In genomic region chr19:18290250-18291018, GRCh38 we compare ENCODE assay signal across 8 cellular contexts. TPM values are rescaled to one million over a fixed set of nuclear protein-coding genes. Genes with fewer than 3 reads are reported as not detected.
A peak's percentile ranks its signal among the peaks of the same experiment; 100 is the strongest.
DNase-seq lines count a peak whose midpoint lies in the region; ATAC-seq and TF ChIP-seq lines count a peak whose summit lies in the region.

No MANE protein-coding gene starts in this region.

- TF ChIP-seq CTCF in nephron (IDR thresholded peaks at IDR 0.05; ENCODE audit: unreplicated experiment in 3 of 3): no peak

- peaks cover 15% of the 10 kb centered on the region for H3K36me3 Mint-ChIP-seq in T-helper 2 cell treated with Interferon-gamma antibody and Interleukin-4, amounts not matched to agents 5 μg/mL and 100 μg/mL, for 36 hours (ENCODE audit: low read depth)
- no peaks in the 10 kb centered on the region for H3K36me3 Mint-ChIP-seq in nephron (ENCODE audit: low read depth)

- H3K36me3 ChIP-seq in adipocyte (ENCODE audit: control insufficient read depth, insufficient read depth, low read length, severe bottlenecking): no peaks in the 10 kb centered on the region

- H3K27me3 ChIP-seq in adipocyte (replicated peaks; ENCODE audit: control insufficient read depth, insufficient read depth, low read length): no peaks in the 10 kb centered on the region

- H3K27ac ChIP-seq in temporal lobe (ENCODE audit: low read depth, low read length): peak overlapping the region; percentile 59

- no peaks in the 10 kb centered on the region for H3K9me3 Mint-ChIP-seq in T-helper 2 cell treated with Interferon-gamma antibody and Interleukin-4, amounts not matched to agents 5 μg/mL and 100 μg/mL, for 36 hours
- H3K9me3 Mint-ChIP-seq in nephron: no peaks in the 10 kb centered on the region

- peaks cover 25% of the 10 kb centered on the region for H3K4me1 ChIP-seq in adipocyte (ENCODE audit: control insufficient read depth, insufficient read depth, low read length)

- peak overlapping the region; percentile 94 for H3K27ac Mint-ChIP-seq in T-helper 2 cell treated with Interferon-gamma antibody and Interleukin-4, amounts not matched to agents 5 μg/mL and 100 μg/mL, for 36 hours
- peak overlapping the region; percentile 94 to 99 (median 97) for H3K27ac Mint-ChIP-seq in nephron

- H3K4me1 Mint-ChIP-seq in T-helper 2 cell treated with Interferon-gamma antibody and Interleukin-4, amounts not matched to agents 5 μg/mL and 100 μg/mL, for 36 hours (ENCODE audit: low read depth): peaks cover 55% of the 10 kb centered on the region
- peaks cover 52% of the 10 kb centered on the region for H3K4me1 Mint-ChIP-seq in nephron

- no peak overlapping the region for H3K9ac ChIP-seq in adipocyte (ENCODE audit: low read length)

- no peaks in the 10 kb centered on the region for H3K9me3 ChIP-seq in adipocyte (ENCODE audit: control insufficient read depth, low read length)

- no peak overlapping the region for H3K4me3 ChIP-seq in adipocyte (ENCODE audit: low read length)

- H3K27me3 Mint-ChIP-seq in T-helper 2 cell treated with Interferon-gamma antibody and Interleukin-4, amounts not matched to agents 5 μg/mL and 100 μg/mL, for 36 hours (ENCODE audit: low read depth): no peaks in the 10 kb centered on the region
- no peaks in the 10 kb centered on the region for H3K27me3 Mint-ChIP-seq in nephron (ENCODE audit: low read depth)

- peak; percentile 98 for DNase-seq in T-helper 2 cell treated with Interferon-gamma antibody and Interleukin-4, amounts not matched to agents 5 μg/mL and 100 μg/mL, for 36 hours (ENCODE audit: low spot score)
- peak; percentile 35 for DNase-seq in adipocyte (ENCODE audit: low read depth)
- no peak for DNase-seq in NCI-H748 (lab: John Stamatoyannopoulos, UW; ENCODE audit: unreplicated experiment)
- DNase-seq in NCI-H2227 treated with DMSO at 0.1 percent for 48 hours (lab: John Stamatoyannopoulos, UW): no peak
- no peak for DNase-seq in NCI-H128 (lab: John Stamatoyannopoulos, UW; ENCODE audit: unreplicated experiment)

- H3K4me3 Mint-ChIP-seq in T-helper 2 cell treated with Interferon-gamma antibody and Interleukin-4, amounts not matched to agents 5 μg/mL and 100 μg/mL, for 36 hours: peak overlapping the region; percentile 94
- H3K4me3 Mint-ChIP-seq in nephron: peak overlapping the region; percentile 69 to 94 (median 79)

- ATAC-seq in GM21381 (IDR thresholded peaks at IDR 0.05; ENCODE audit: unreplicated experiment): peak; percentile 41

RNA-seq across cellular contexts. Expression of gene JUND, which starts 9.0 kb away (rescaled TPM):
- 46.0 TPM for total RNA-seq in temporal lobe

RNA-seq across cellular contexts. Expression of gene IQCN, which starts 16.2 kb away (rescaled TPM):
- total RNA-seq in temporal lobe: 0.49 TPM

RNA-seq across cellular contexts. Expression of gene LSM4, which starts 32.4 kb away (rescaled TPM):
- total RNA-seq in temporal lobe: 58.0 TPM

RNA-seq across cellular contexts. Expression of gene PGPEP1, which starts 50.0 kb away (rescaled TPM):
- 15.5 TPM for total RNA-seq in temporal lobe

Comparison
In these comparisons a context has a peak if more than half of its experiments do, and no peak if none do; other contexts are left out.
1. DNase-seq: peak in T-helper 2 cell treated with Interferon-gamma antibody and Interleukin-4, amounts not matched to agents 5 μg/mL and 100 μg/mL, for 36 hours (single experiment) and adipocyte (single experiment); none in NCI-H748 (single experiment), NCI-H2227 treated with DMSO at 0.1 percent for 48 hours (single experiment) and NCI-H128 (single experiment).